36 cellular contexts compared by ENCODE assay signal in the genomic region with DNA sequence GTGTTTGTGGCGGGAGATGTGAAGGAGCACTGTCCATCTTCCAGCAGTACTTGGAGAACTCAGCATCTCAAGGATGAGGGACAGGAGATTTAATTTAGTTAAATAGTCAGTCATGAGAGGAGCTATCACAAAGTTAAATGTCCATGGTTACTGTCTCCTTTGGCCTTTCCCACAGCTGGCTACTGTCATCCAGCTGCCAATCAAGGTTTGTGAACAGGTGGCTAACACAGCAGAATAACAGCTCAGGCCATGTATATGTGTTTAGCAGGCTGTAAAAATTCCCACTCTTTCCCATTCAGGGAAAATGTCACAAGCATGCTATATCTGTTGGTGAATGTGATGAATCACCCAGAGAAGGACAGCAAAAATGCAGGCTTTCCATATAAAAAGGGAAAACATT.
"Had no signal": no experiment of that assay in that cellular context is flagged by ENCODE, and none has a peak within 500 bp of the region (broad histone marks: within the 10 kb centered on the region; RNA-seq: fewer than 3 reads in every experiment).

No MANE protein-coding gene starts in this region.

- H3K27me3 ChIP-seq: Peyer's patch had no signal

- H3K4me3 Mint-ChIP-seq: activated CD4-positive, alpha-beta memory T cell treated with anti-CD3 and anti-CD28 coated beads for 36 hours; activated naive CD4-positive, alpha-beta T cell treated with anti-CD3 and anti-CD28 coated beads for 36 hours; activated naive CD8-positive, alpha-beta T cell; activated naive CD8-positive, alpha-beta T cell treated with anti-CD3 and anti-CD28 coated beads, Interleukin-2, amount 50 U/mL, for 24 hours; activated T-cell treated with anti-CD3 and anti-CD28 coated beads, Interleukin-2, amount 50 U/mL, for 4 hours; activated T-helper 1 cell treated with anti-CD3 and anti-CD28 coated beads, Interleukin-12 subunit alpha, Interleukin-12 subunit beta, Interleukin-2, Interleukin-4 antibody, amounts not matched to agents 30 ng/mL and 10 ng/mL and 1 ng/mL, durations not matched to agents 14 hours and 24 hours and 36 hours; brain had no signal

- H3K4me1 ChIP-seq: Peyer's patch had no signal

- H3K9ac ChIP-seq: KMS-11 had no signal

- ATAC-seq: activated naive CD8-positive, alpha-beta T cell treated with anti-CD3 and anti-CD28 coated beads, Interleukin-2, amount 50 U/mL, for 24 hours; activated T-cell treated with anti-CD3 and anti-CD28 coated beads, Interleukin-2, amount 50 U/mL, for 4 hours; PC-3 had no signal

- H3K27ac Mint-ChIP-seq: activated CD4-positive, alpha-beta memory T cell treated with anti-CD3 and anti-CD28 coated beads for 36 hours; activated naive CD4-positive, alpha-beta T cell treated with anti-CD3 and anti-CD28 coated beads for 36 hours; activated naive CD8-positive, alpha-beta T cell; activated naive CD8-positive, alpha-beta T cell treated with anti-CD3 and anti-CD28 coated beads, Interleukin-2, amount 50 U/mL, for 24 hours; activated T-helper 1 cell treated with anti-CD3 and anti-CD28 coated beads, Interleukin-12 subunit alpha, Interleukin-12 subunit beta, Interleukin-2, Interleukin-4 antibody, amounts not matched to agents 30 ng/mL and 10 ng/mL and 1 ng/mL, durations not matched to agents 14 hours and 24 hours and 36 hours had no signal

- H3K36me3 ChIP-seq: Peyer's patch had no signal

- H3K9me3 ChIP-seq: Peyer's patch had no signal

- FAIRE-seq: bronchial epithelial cell had no signal

- DNase-seq: activated CD4-positive, alpha-beta memory T cell treated with anti-CD3 and anti-CD28 coated beads for 36 hours; activated CD4-positive, alpha-beta T cell treated with anti-CD3 and anti-CD28 coated beads for 4 hours; activated CD4-positive, alpha-beta T cell treated with anti-CD3 and anti-CD28 coated beads, Interleukin-2, amount 50 U/mL, for 1 hour; activated CD8-positive, alpha-beta memory T cell treated with anti-CD3 and anti-CD28 coated beads, Interleukin-2, amount 50 U/mL, for 4 hours; activated gamma-delta T cell treated with Interleukin-2 at 50 U/mL for 16 hours; activated naive CD4-positive, alpha-beta T cell treated with anti-CD3 and anti-CD28 coated beads for 36 hours; activated naive CD8-positive, alpha-beta T cell treated with anti-CD3 and anti-CD28 coated beads, Interleukin-2, amount 50 U/mL, for 24 hours; activated T-cell treated with anti-CD3 and anti-CD28 coated beads for 4 hours; activated T-cell treated with anti-CD3 and anti-CD28 coated beads, Interleukin-2, amount 50 U/mL, for 4 hours; anterior cingulate cortex; caudate nucleus; cerebellar nuclear complex; NCI-H1092 treated with DMSO at 0.1 percent for 48 hours; NCI-H1417; NCI-H146; NCI-H187; NCI-H2029 treated with DMSO at 0.1 percent for 48 hours; NCI-H2107; NCI-H2171; NCI-H510A; NCI-H526; NCI-H748 treated with DMSO at 0.1 percent for 48 hours; NK-92 treated with Interleukin-12 subunit alpha and Interleukin-12 subunit beta, amount 100 ng/mL, for 24 hours; PC-3; Peyer's patch; RPMI8226; SHP77 treated with DMSO at 0.1 percent for 48 hours; SW 1271; T-helper 1 cell; T-helper 2 cell; T-helper 9 cell had no signal

- H3K4me3 ChIP-seq: Peyer's patch had no signal

- H3K4me2 ChIP-seq: KMS-11 had no signal

- H3K4me1 Mint-ChIP-seq: activated naive CD8-positive, alpha-beta T cell treated with anti-CD3 and anti-CD28 coated beads, Interleukin-2, amount 50 U/mL, for 24 hours had no signal

- H3K36me3 Mint-ChIP-seq: activated CD4-positive, alpha-beta memory T cell treated with anti-CD3 and anti-CD28 coated beads for 36 hours; activated naive CD8-positive, alpha-beta T cell had no signal

- H3K27me3 Mint-ChIP-seq: brain had no signal

- H3K27ac ChIP-seq: KMS-11, Peyer's patch had no signal

- H3K9me3 Mint-ChIP-seq: activated CD4-positive, alpha-beta memory T cell treated with anti-CD3 and anti-CD28 coated beads for 36 hours; activated naive CD4-positive, alpha-beta T cell treated with anti-CD3 and anti-CD28 coated beads for 36 hours; activated T-cell treated with anti-CD3 and anti-CD28 coated beads, Interleukin-2, amount 50 U/mL, for 4 hours; activated T-helper 1 cell treated with anti-CD3 and anti-CD28 coated beads, Interleukin-12 subunit alpha, Interleukin-12 subunit beta, Interleukin-2, Interleukin-4 antibody, amounts not matched to agents 30 ng/mL and 10 ng/mL and 1 ng/mL, durations not matched to agents 14 hours and 24 hours and 36 hours had no signal
